ENCODE assay signal across 23 cellular contexts in the genomic region with DNA sequence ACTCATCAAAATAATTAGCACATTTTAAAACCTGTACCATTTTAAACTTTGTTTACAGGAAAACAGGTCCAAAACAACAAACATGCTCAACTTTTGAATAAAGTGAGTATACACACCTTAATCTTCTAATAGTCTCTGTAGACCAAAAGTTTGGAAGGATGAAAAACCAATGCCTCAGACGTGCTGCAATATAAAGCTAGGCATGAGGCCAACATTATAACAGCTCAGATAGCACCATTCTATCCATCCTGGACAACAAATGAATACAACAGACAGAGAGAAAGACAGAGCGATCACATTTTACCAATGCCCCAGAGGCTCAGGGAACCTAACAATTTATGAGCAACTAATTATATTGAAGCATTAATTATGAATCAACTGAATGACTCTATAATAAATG.
"Had no signal": no experiment of that assay in that cellular context is flagged by ENCODE, and none has a peak within 500 bp of the region (broad histone marks: within the 10 kb centered on the region; RNA-seq: fewer than 3 reads in every experiment).

No MANE protein-coding gene starts in this region.

- H3K4me1 ChIP-seq: ascending aorta had no signal

- H3K9me3 Mint-ChIP-seq: activated naive CD4-positive, alpha-beta T cell treated with anti-CD3 and anti-CD28 coated beads, Interleukin-2, amount 50 U/mL, for 24 hours; activated T-cell treated with anti-CD3 and anti-CD28 coated beads, Interleukin-2, amount 50 U/mL, for 24 hours; activated T-helper 1 cell treated with anti-CD3 and anti-CD28 coated beads, Interleukin-12 subunit alpha, Interleukin-12 subunit beta, Interleukin-2, Interleukin-4 antibody, amounts not matched to agents 30 ng/mL and 10 ng/mL and 1 ng/mL, durations not matched to agents 14 hours and 24 hours and 36 hours; brain; central memory CD8-positive, alpha-beta T cell had no signal

- DNase-seq: activated CD4-positive, alpha-beta T cell treated with anti-CD3 and anti-CD28 coated beads for 1 hour; activated CD4-positive, alpha-beta T cell treated with anti-CD3 and anti-CD28 coated beads, Interleukin-2, amount 10 ng/mL, durations not matched to agents 24 days and 14 days; activated CD4-positive, alpha-beta T cell treated with anti-CD3 and anti-CD28 coated beads, Interleukin-2, amount 50 U/mL, for 48 hours; activated CD8-positive, alpha-beta memory T cell treated with anti-CD3 and anti-CD28 coated beads, Interleukin-2, amount 10 ng/mL, durations not matched to agents 7 days and 5 days; activated effector memory CD4-positive, alpha-beta T cell treated with Interleukin-2 at 50 U/mL for 16 hours; activated naive CD4-positive, alpha-beta T cell; activated T-cell treated with anti-CD3 and anti-CD28 coated beads, Interleukin-2, amount 50 U/mL, for 24 hours; KBM-7; NCI-H1048; NCI-H1417 treated with DMSO at 0.1 percent for 48 hours; NCI-H1694 treated with DMSO at 0.1 percent for 48 hours; NCI-H2081; NCI-H510A treated with DMSO at 0.1 percent for 48 hours; NCI-H748 treated with DMSO at 0.1 percent for 48 hours; SIG-M5; T-helper 17 cell; T-helper 9 cell had no signal

- H3K27me3 Mint-ChIP-seq: activated CD4-positive, alpha-beta T cell treated with anti-CD3 and anti-CD28 coated beads, Interleukin-2, amount 10 ng/mL, durations not matched to agents 24 days and 14 days; activated CD8-positive, alpha-beta memory T cell treated with anti-CD3 and anti-CD28 coated beads, Interleukin-2, amount 10 ng/mL, durations not matched to agents 7 days and 5 days; activated naive CD4-positive, alpha-beta T cell treated with anti-CD3 and anti-CD28 coated beads, Interleukin-2, amount 50 U/mL, for 24 hours; activated T-cell treated with anti-CD3 and anti-CD28 coated beads, Interleukin-2, amount 50 U/mL, for 24 hours; brain; central memory CD8-positive, alpha-beta T cell; T-helper 17 cell had no signal

- H3K36me3 ChIP-seq: ascending aorta had no signal

- H3K4me3 ChIP-seq: ascending aorta had no signal

- ATAC-seq: activated CD8-positive, alpha-beta memory T cell treated with anti-CD3 and anti-CD28 coated beads, Interleukin-2, amount 10 ng/mL, durations not matched to agents 7 days and 5 days; T-helper 17 cell; WTC11 had no signal

- H3K27me3 ChIP-seq: ascending aorta had no signal

- H3K27ac ChIP-seq: ascending aorta had no signal

- H3K27ac Mint-ChIP-seq: activated CD4-positive, alpha-beta T cell treated with anti-CD3 and anti-CD28 coated beads, Interleukin-2, amount 10 ng/mL, durations not matched to agents 24 days and 14 days; activated CD8-positive, alpha-beta memory T cell treated with anti-CD3 and anti-CD28 coated beads, Interleukin-2, amount 10 ng/mL, durations not matched to agents 7 days and 5 days; activated naive CD4-positive, alpha-beta T cell treated with anti-CD3 and anti-CD28 coated beads, Interleukin-2, amount 50 U/mL, for 24 hours; activated T-cell treated with anti-CD3 and anti-CD28 coated beads, Interleukin-2, amount 50 U/mL, for 24 hours; activated T-helper 1 cell treated with anti-CD3 and anti-CD28 coated beads, Interleukin-12 subunit alpha, Interleukin-12 subunit beta, Interleukin-2, Interleukin-4 antibody, amounts not matched to agents 30 ng/mL and 10 ng/mL and 1 ng/mL, durations not matched to agents 14 hours and 24 hours and 36 hours; brain; T-helper 17 cell; WTC11 had no signal

- H3K4me3 Mint-ChIP-seq: activated CD4-positive, alpha-beta T cell treated with anti-CD3 and anti-CD28 coated beads, Interleukin-2, amount 10 ng/mL, durations not matched to agents 24 days and 14 days; activated CD8-positive, alpha-beta memory T cell treated with anti-CD3 and anti-CD28 coated beads, Interleukin-2, amount 10 ng/mL, durations not matched to agents 7 days and 5 days; activated naive CD4-positive, alpha-beta T cell treated with anti-CD3 and anti-CD28 coated beads, Interleukin-2, amount 50 U/mL, for 24 hours; activated T-cell treated with anti-CD3 and anti-CD28 coated beads, Interleukin-2, amount 50 U/mL, for 24 hours; activated T-helper 1 cell treated with anti-CD3 and anti-CD28 coated beads, Interleukin-12 subunit alpha, Interleukin-12 subunit beta, Interleukin-2, Interleukin-4 antibody, amounts not matched to agents 30 ng/mL and 10 ng/mL and 1 ng/mL, durations not matched to agents 14 hours and 24 hours and 36 hours; brain; central memory CD8-positive, alpha-beta T cell; T-helper 17 cell; WTC11 had no signal

- H3K9me3 ChIP-seq: ascending aorta had no signal

- H3K4me1 Mint-ChIP-seq: central memory CD8-positive, alpha-beta T cell had no signal
